In genomic region chr19:39145180-39145953, GRCh38 we compare ENCODE assay signal across 10 cellular contexts. TPM values are rescaled to one million over a fixed set of nuclear protein-coding genes. Genes with fewer than 3 reads are reported as not detected.
DNase-seq lines count a peak whose midpoint lies in the region; ATAC-seq and TF ChIP-seq lines count a peak whose summit lies in the region.
"Had no signal": no experiment of that assay in that cellular context is flagged by ENCODE, and none has a peak within 500 bp of the region (broad histone marks: within the 10 kb centered on the region; RNA-seq: fewer than 3 reads in every experiment).

No MANE protein-coding gene starts in this region.

- ATAC-seq in HG03469 (IDR thresholded peaks at IDR 0.05; ENCODE audit: unreplicated experiment) (no peak), GM19455 (IDR thresholded peaks at IDR 0.05; ENCODE audit: unreplicated experiment) (no peak), GM18870 (IDR thresholded peaks at IDR 0.05; ENCODE audit: unreplicated experiment) (no peak)

- H3K9me3 ChIP-seq in HUES48 (ENCODE audit: control insufficient read depth, insufficient read depth, low read length) (peaks cover 3% of the 10 kb centered on the region; the same call in 1 of the 2 replicates), esophagus (ENCODE audit: control insufficient read depth in 2 of 2, insufficient read depth in 1 of 2, low read depth in 1 of 2, low read length in 1 of 2) (no peaks in the 10 kb centered on the region)

- peak overlapping the region; percentile 95 for H3K27ac Mint-ChIP-seq in mesothelial cell of epicardium
- H3K27ac Mint-ChIP-seq: activated naive CD4-positive, alpha-beta T cell treated with anti-CD3 and anti-CD28 coated beads, Interleukin-2, amount 50 U/mL, for 24 hours had no signal

- H3K27me3 ChIP-seq in HUES48 (ENCODE audit: control insufficient read depth, insufficient read depth, low read length) = no peaks in the 10 kb centered on the region
- H3K27me3 ChIP-seq in esophagus (ENCODE audit: control insufficient read depth in 1 of 2, insufficient read depth in 2 of 2, low read length in 2 of 2) = no peaks in the 10 kb centered on the region

- H3K9me3 Mint-ChIP-seq in mesothelial cell of epicardium = peaks cover 2% of the 10 kb centered on the region
- H3K9me3 Mint-ChIP-seq: activated naive CD4-positive, alpha-beta T cell treated with anti-CD3 and anti-CD28 coated beads, Interleukin-2, amount 50 U/mL, for 24 hours had no signal

- TF ChIP-seq CTCF in mesothelial cell of epicardium (IDR thresholded peaks at IDR 0.05; ENCODE audit: unreplicated experiment) = no peak

- H3K27me3 Mint-ChIP-seq in mesothelial cell of epicardium (ENCODE audit: low read depth) = no peaks in the 10 kb centered on the region
- H3K27me3 Mint-ChIP-seq: activated naive CD4-positive, alpha-beta T cell treated with anti-CD3 and anti-CD28 coated beads, Interleukin-2, amount 50 U/mL, for 24 hours had no signal

- H3K36me3 ChIP-seq in HUES48 (ENCODE audit: control insufficient read depth, insufficient read depth, low read length) = no peaks in the 10 kb centered on the region
- no peaks in the 10 kb centered on the region for H3K36me3 ChIP-seq in esophagus (ENCODE audit: control insufficient read depth in 2 of 2, insufficient read depth in 2 of 2, low read length in 1 of 2)

- H3K27ac ChIP-seq in HUES48 (ENCODE audit: low read depth, low read length) = peak overlapping the region; percentile 22
- peak overlapping the region; percentile 81 to 85 for H3K27ac ChIP-seq in esophagus (ENCODE audit: low read depth in 2 of 2, low read length in 1 of 2)
- H3K27ac ChIP-seq in substantia nigra (ENCODE audit: low read depth, low read length, poor library complexity, severe bottlenecking) = peak overlapping the region; percentile 94

- peaks cover 53% of the 10 kb centered on the region for H3K4me1 ChIP-seq in HUES48 (ENCODE audit: control insufficient read depth, insufficient read depth, low read length)
- H3K4me1 ChIP-seq in esophagus (ENCODE audit: control insufficient read depth in 2 of 2, insufficient read depth in 2 of 2, low read length in 1 of 2) = peaks cover 9 to 17% of the 10 kb centered on the region in 2 donors

- peaks cover 11% of the 10 kb centered on the region for H3K36me3 Mint-ChIP-seq in mesothelial cell of epicardium

- 28 to 38% methylated on average over 25 to 26 of the region's 26 CpGs for WGBS in esophagus, 2 donors

- H3K4me3 ChIP-seq in HUES48 (ENCODE audit: low read depth, low read length) (no peak overlapping the region), esophagus (ENCODE audit: low read depth in 1 of 2, low read length in 2 of 2) (no peak overlapping the region)

- no peak overlapping the region for H3K9ac ChIP-seq in HUES48 (ENCODE audit: low read depth, low read length)

- DNase-seq in mesothelial cell of epicardium (ENCODE audit: low spot score in 2 of 2, unreplicated experiment in 2 of 2) = no peak
- peak in 43 of 49 donors; percentile 25 to 86 (median 60) for DNase-seq in substantia nigra (lab: John Stamatoyannopoulos, UW)
- no peak for DNase-seq in DMS 273 treated with DMSO at 0.1 percent for 48 hours (lab: John Stamatoyannopoulos, UW)
- DNase-seq: COR-L47 had no signal

- no peak overlapping the region for H3K4me3 Mint-ChIP-seq in mesothelial cell of epicardium
- H3K4me3 Mint-ChIP-seq: activated naive CD4-positive, alpha-beta T cell treated with anti-CD3 and anti-CD28 coated beads, Interleukin-2, amount 50 U/mL, for 24 hours had no signal

- H3K4me1 Mint-ChIP-seq in mesothelial cell of epicardium = peaks cover 45% of the 10 kb centered on the region

RNA-seq across cellular contexts. Expression of gene PAK4, which starts 19.8 kb away (rescaled TPM):
- 10 to 100 TPM; 39.8 to 43.1 TPM for polyA plus RNA-seq in esophagus
- total RNA-seq in mesothelial cell of epicardium = 101 to 103 TPM (median 102 TPM) in 3 replicates

RNA-seq across cellular contexts. Expression of gene NCCRP1, which starts 51.4 kb away (rescaled TPM):
- polyA plus RNA-seq in esophagus = 100 to 1,000 TPM; 296 to 510 TPM
- 11.7 to 14.8 TPM (median 12.2 TPM) in 3 replicates for total RNA-seq in mesothelial cell of epicardium

RNA-seq across cellular contexts. Expression of gene SYCN, which starts 58.7 kb away (rescaled TPM):
- under 1 TPM in 1 of 2 donors, not detected in 1; 0.22 TPM for polyA plus RNA-seq in esophagus
- total RNA-seq in mesothelial cell of epicardium = not detected in 3 replicates

Comparison
In these comparisons a context has a peak if more than half of its experiments do, and no peak if none do; other contexts are left out.
1. H3K27ac ChIP-seq: peak in every context shown above with its lines; median percentile 94 in substantia nigra; 83 in esophagus; 22 in HUES48.
2. DNase-seq: peak in substantia nigra (43 of 49); none in mesothelial cell of epicardium (0 of 2) and DMS 273 treated with DMSO at 0.1 percent for 48 hours (single experiment).